ENCODE assay signal across 2 cellular contexts in genomic region chr12:101343893-101344292, GRCh38.
TF ChIP-seq lines count a peak whose summit lies in the region.

No MANE protein-coding gene starts in this region.

TF ChIP-seq in SK-N-SH treated with all-trans-retinoic acid at 6 μM for 48 hours, 23 proteins besides CTCF, POLR2A, EP300 and RAD21 (continued from another document):
- TF ChIP-seq CREB5 (CRISPR knock-in tag; IDR thresholded peaks at IDR 0.05; ENCODE audit: low read depth) (no peak), TSHZ2 (CRISPR knock-in tag; IDR thresholded peaks at IDR 0.05) (no peak), PPARA (CRISPR knock-in tag; IDR thresholded peaks at IDR 0.05; ENCODE audit: borderline replicate concordance) (no peak), POU6F1 (CRISPR knock-in tag; IDR thresholded peaks at IDR 0.05; ENCODE audit: borderline replicate concordance, low read depth) (no peak), GLIS3 (CRISPR knock-in tag; IDR thresholded peaks at IDR 0.05) (no peak), SNAI2 (CRISPR knock-in tag; IDR thresholded peaks at IDR 0.05) (no peak), RARB (CRISPR knock-in tag; IDR thresholded peaks at IDR 0.05) (no peak), TOX (CRISPR knock-in tag; IDR thresholded peaks at IDR 0.05; ENCODE audit: borderline replicate concordance) (no peak), ZC3H10 (CRISPR knock-in tag; IDR thresholded peaks at IDR 0.05) (no peak), OSR1 (CRISPR knock-in tag; IDR thresholded peaks at IDR 0.05) (no peak), ZFP30 (CRISPR knock-in tag; IDR thresholded peaks at IDR 0.05) (no peak), ZNF8 (CRISPR knock-in tag; IDR thresholded peaks at IDR 0.05) (no peak), ARNTL (CRISPR knock-in tag; IDR thresholded peaks at IDR 0.05; ENCODE audit: borderline replicate concordance, low read depth) (no peak), ZNF70 (CRISPR knock-in tag; IDR thresholded peaks at IDR 0.05) (no peak), ZFP3 (CRISPR knock-in tag; IDR thresholded peaks at IDR 0.05) (no peak), PATZ1 (CRISPR knock-in tag; IDR thresholded peaks at IDR 0.05; ENCODE audit: borderline replicate concordance) (no peak)

TF ChIP-seq in K562, 482 proteins besides CTCF, POLR2A, EP300 and RAD21 (continued from another document):
- no peak for TF ChIP-seq PBX2 (CRISPR knock-in tag; IDR thresholded peaks at IDR 0.05; ENCODE audit: low read depth)
- TF ChIP-seq PBX2 (tag; conservative IDR thresholded peaks at IDR 0.05; ENCODE audit: low read depth): no peak
- no peak for TF ChIP-seq CEBPG (CRISPR knock-in tag; IDR thresholded peaks at IDR 0.05)
- TF ChIP-seq CEBPG (tag; conservative IDR thresholded peaks at IDR 0.05 in 1 of 2, IDR thresholded peaks at IDR 0.05 in 1 of 2): peak in 1 of 2 experiments; percentile 85; a peak in 2 of 4 replicates
- TF ChIP-seq CEBPB (tag; IDR thresholded peaks at IDR 0.05): peak; percentile 60
